In genomic region chr10:122113161-122113944, GRCh38 we compare ENCODE assay signal across 1 cellular context.
TF ChIP-seq lines count a peak whose summit lies in the region.

No MANE protein-coding gene starts in this region.

TF ChIP-seq in HepG2, 621 proteins besides CTCF, POLR2A, EP300 and RAD21 (continued from another document and continues in another):
- no peak for TF ChIP-seq BRF2 (CRISPR knock-in tag; IDR thresholded peaks at IDR 0.05)
- no peak for TF ChIP-seq RFX5 (IDR thresholded peaks at IDR 0.05; ENCODE audit: low read depth, low read length)
- TF ChIP-seq PHB2 (IDR thresholded peaks at IDR 0.05; ENCODE audit: partially characterized antibody), result no peak
- TF ChIP-seq FOXA1 (IDR thresholded peaks at IDR 0.05), result no peak
- no peak for TF ChIP-seq FOXA1 (CRISPR knock-in tag; IDR thresholded peaks at IDR 0.05)
- peak; percentile 53 for TF ChIP-seq ARNT2 (CRISPR knock-in tag; IDR thresholded peaks at IDR 0.05; ENCODE audit: low read depth)
- TF ChIP-seq, protein P1, sequence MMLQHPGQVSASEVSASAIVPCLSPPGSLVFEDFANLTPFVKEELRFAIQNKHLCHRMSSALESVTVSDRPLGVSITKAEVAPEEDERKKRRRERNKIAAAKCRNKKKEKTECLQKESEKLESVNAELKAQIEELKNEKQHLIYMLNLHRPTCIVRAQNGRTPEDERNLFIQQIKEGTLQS (CRISPR knock-in tag; IDR thresholded peaks at IDR 0.05), result peak; percentile 61
- TF ChIP-seq PTBP1 (IDR thresholded peaks at IDR 0.05; ENCODE audit: low read depth, low read length, poor library complexity, severe bottlenecking), result no peak
- TF ChIP-seq CENPT (CRISPR knock-in tag; IDR thresholded peaks at IDR 0.05; ENCODE audit: low read depth), result no peak
- no peak for TF ChIP-seq MEIS1 (CRISPR knock-in tag; IDR thresholded peaks at IDR 0.05; ENCODE audit: borderline replicate concordance)
- no peak for TF ChIP-seq ZFP36 (IDR thresholded peaks at IDR 0.05; ENCODE audit: borderline replicate concordance, low read depth, low read length, partially characterized antibody)
- no peak for TF ChIP-seq RBAK (CRISPR knock-in tag; IDR thresholded peaks at IDR 0.05)
- TF ChIP-seq, protein P2, sequence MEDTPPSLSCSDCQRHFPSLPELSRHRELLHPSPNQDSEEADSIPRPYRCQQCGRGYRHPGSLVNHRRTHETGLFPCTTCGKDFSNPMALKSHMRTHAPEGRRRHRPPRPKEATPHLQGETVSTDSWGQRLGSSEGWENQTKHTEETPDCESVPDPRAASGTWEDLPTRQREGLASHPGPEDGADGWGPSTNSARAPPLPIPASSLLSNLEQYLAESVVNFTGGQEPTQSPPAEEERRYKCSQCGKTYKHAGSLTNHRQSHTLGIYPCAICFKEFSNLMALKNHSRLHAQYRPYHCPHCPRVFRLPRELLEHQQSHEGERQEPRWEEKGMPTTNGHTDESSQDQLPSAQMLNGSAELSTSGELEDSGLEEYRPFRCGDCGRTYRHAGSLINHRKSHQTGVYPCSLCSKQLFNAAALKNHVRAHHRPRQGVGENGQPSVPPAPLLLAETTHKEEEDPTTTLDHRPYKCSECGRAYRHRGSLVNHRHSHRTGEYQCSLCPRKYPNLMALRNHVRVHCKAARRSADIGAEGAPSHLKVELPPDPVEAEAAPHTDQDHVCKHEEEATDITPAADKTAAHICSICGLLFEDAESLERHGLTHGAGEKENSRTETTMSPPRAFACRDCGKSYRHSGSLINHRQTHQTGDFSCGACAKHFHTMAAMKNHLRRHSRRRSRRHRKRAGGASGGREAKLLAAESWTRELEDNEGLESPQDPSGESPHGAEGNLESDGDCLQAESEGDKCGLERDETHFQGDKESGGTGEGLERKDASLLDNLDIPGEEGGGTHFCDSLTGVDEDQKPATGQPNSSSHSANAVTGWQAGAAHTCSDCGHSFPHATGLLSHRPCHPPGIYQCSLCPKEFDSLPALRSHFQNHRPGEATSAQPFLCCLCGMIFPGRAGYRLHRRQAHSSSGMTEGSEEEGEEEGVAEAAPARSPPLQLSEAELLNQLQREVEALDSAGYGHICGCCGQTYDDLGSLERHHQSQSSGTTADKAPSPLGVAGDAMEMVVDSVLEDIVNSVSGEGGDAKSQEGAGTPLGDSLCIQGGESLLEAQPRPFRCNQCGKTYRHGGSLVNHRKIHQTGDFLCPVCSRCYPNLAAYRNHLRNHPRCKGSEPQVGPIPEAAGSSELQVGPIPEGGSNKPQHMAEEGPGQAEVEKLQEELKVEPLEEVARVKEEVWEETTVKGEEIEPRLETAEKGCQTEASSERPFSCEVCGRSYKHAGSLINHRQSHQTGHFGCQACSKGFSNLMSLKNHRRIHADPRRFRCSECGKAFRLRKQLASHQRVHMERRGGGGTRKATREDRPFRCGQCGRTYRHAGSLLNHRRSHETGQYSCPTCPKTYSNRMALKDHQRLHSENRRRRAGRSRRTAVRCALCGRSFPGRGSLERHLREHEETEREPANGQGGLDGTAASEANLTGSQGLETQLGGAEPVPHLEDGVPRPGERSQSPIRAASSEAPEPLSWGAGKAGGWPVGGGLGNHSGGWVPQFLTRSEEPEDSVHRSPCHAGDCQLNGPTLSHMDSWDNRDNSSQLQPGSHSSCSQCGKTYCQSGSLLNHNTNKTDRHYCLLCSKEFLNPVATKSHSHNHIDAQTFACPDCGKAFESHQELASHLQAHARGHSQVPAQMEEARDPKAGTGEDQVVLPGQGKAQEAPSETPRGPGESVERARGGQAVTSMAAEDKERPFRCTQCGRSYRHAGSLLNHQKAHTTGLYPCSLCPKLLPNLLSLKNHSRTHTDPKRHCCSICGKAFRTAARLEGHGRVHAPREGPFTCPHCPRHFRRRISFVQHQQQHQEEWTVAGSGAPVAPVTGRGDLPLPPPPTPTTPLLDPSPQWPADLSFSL (CRISPR knock-in tag; IDR thresholded peaks at IDR 0.05), result peak; percentile 13; the same call in 1 of the 2 replicates
- peak; percentile 78; the same call in 1 of the 2 replicates for TF ChIP-seq ZNF275 (CRISPR knock-in tag; IDR thresholded peaks at IDR 0.05; ENCODE audit: borderline replicate concordance)
- peak; percentile 3; the same call in 1 of the 2 replicates for TF ChIP-seq ZFP41 (CRISPR knock-in tag; IDR thresholded peaks at IDR 0.05; ENCODE audit: borderline replicate concordance)
- TF ChIP-seq ZBTB7A (CRISPR knock-in tag; IDR thresholded peaks at IDR 0.05), result no peak
- TF ChIP-seq ZBTB14 (CRISPR knock-in tag; IDR thresholded peaks at IDR 0.05), result no peak
- TF ChIP-seq ZMAT3 (CRISPR knock-in tag; conservative IDR thresholded peaks at IDR 0.05), result no peak; the same call in 1 of the 2 replicates
- no peak for TF ChIP-seq ZMYM3 (CRISPR knock-in tag; IDR thresholded peaks at IDR 0.05)
- no peak for TF ChIP-seq ZNF318 (CRISPR knock-in tag; IDR thresholded peaks at IDR 0.05)
- TF ChIP-seq ZFYVE20 (CRISPR knock-in tag; IDR thresholded peaks at IDR 0.05; ENCODE audit: borderline replicate concordance, low read depth), result no peak
- TF ChIP-seq, protein P3, sequence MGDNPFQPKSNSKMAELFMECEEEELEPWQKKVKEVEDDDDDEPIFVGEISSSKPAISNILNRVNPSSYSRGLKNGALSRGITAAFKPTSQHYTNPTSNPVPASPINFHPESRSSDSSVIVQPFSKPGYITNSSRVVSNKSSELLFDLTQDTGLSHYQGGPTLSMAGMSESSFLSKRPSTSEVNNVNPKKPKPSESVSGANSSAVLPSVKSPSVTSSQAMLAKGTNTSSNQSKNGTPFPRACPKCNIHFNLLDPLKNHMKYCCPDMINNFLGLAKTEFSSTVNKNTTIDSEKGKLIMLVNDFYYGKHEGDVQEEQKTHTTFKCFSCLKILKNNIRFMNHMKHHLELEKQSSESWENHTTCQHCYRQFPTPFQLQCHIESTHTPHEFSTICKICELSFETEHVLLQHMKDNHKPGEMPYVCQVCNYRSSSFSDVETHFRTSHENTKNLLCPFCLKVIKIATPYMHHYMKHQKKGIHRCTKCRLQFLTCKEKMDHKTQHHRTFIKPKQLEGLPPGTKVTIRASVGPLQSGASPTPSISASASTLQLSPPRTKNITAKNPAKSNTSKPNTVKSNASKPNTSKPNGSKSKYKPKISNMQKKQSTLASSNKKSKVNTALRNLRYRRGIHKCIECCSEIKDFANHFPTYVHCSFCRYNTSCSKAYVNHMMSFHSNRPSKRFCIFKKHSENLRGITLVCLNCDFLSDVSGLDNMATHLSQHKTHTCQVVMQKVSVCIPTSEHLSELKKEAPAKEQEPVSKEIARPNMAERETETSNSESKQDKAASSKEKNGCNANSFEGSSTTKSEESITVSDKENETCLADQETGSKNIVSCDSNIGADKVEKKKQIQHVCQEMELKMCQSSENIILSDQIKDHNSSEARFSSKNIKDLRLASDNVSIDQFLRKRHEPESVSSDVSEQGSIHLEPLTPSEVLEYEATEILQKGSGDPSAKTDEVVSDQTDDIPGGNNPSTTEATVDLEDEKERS (CRISPR knock-in tag; IDR thresholded peaks at IDR 0.05), result 0 out of 2 replicates have a peak, but pooled peaks have one; percentile 57
- TF ChIP-seq FOXP1 (IDR thresholded peaks at IDR 0.05), result no peak
- no peak for TF ChIP-seq FOXP1 (CRISPR knock-in tag; IDR thresholded peaks at IDR 0.05)
- no peak for TF ChIP-seq ZBTB43 (CRISPR knock-in tag; conservative IDR thresholded peaks at IDR 0.05)
- no peak for TF ChIP-seq CBX2 (IDR thresholded peaks at IDR 0.05; ENCODE audit: low read depth, low read length)
- no peak for TF ChIP-seq CBX2 (CRISPR knock-in tag; IDR thresholded peaks at IDR 0.05; ENCODE audit: low read depth)
- TF ChIP-seq NKX3-1 (CRISPR knock-in tag; IDR thresholded peaks at IDR 0.05), result no peak
- no peak for TF ChIP-seq BATF2 (CRISPR knock-in tag; IDR thresholded peaks at IDR 0.05)
- peak; percentile 75; the same call in 1 of the 2 replicates for TF ChIP-seq ESRRA (CRISPR knock-in tag; IDR thresholded peaks at IDR 0.05; ENCODE audit: low read depth)
